10 cellular contexts compared by ENCODE assay signal in genomic region chr4:158782539-158783360, GRCh38. TPM values are rescaled to one million over a fixed set of nuclear protein-coding genes. Genes with fewer than 3 reads are reported as not detected.
A peak's percentile ranks its signal among the peaks of the same experiment; 100 is the strongest.
DNase-seq lines count a peak whose midpoint lies in the region; ATAC-seq, FAIRE-seq and TF ChIP-seq lines count a peak whose summit lies in the region.
"Had no signal": no experiment of that assay in that cellular context is flagged by ENCODE, and none has a peak within 500 bp of the region (broad histone marks: within the 10 kb centered on the region; RNA-seq: fewer than 3 reads in every experiment).

No MANE protein-coding gene starts in this region.

- H3K36me3 ChIP-seq in bronchial epithelial cell (ENCODE audit: control insufficient read depth, insufficient read depth, low read length) (no peaks in the 10 kb centered on the region), BE2C (no peaks in the 10 kb centered on the region)
- H3K36me3 ChIP-seq: neutrophil had no signal

- H3K4me1 Mint-ChIP-seq in nephron, result peaks cover 69% of the 10 kb centered on the region

- no peaks in the 10 kb centered on the region for H3K27me3 Mint-ChIP-seq in nephron (ENCODE audit: low read depth)

- H3K4me3 ChIP-seq in bronchial epithelial cell (ENCODE audit: low read depth, low read length), result no peak overlapping the region
- no peak overlapping the region for H3K4me3 ChIP-seq in BE2C (ENCODE audit: low read depth, low read length)

- H3K36me3 Mint-ChIP-seq in nephron (ENCODE audit: low read depth), result no peaks in the 10 kb centered on the region

- DNase-seq in GM18507 (ENCODE audit: extremely low spot score, insufficient read length, low read depth) (no peak), bronchial epithelial cell (ENCODE audit: low read depth) (peak; percentile 75), BE2C (no peak), SIG-M5 (lab: John Stamatoyannopoulos, UW) (no peak)
- DNase-seq: activated T-cell treated with anti-CD3 and anti-CD28 coated beads, Interleukin-2, amount 50 U/mL, for 72 hours had no signal

- FAIRE-seq in GM18507 (lab: Jason Lieb, UNC) (peak; percentile 44), bronchial epithelial cell (lab: Jason Lieb, UNC) (no peak)

- peak overlapping the region; percentile 11 to 37 (median 22) for H3K4me3 Mint-ChIP-seq in nephron
- H3K4me3 Mint-ChIP-seq: activated T-cell treated with anti-CD3 and anti-CD28 coated beads, Interleukin-2, amount 50 U/mL, for 72 hours had no signal

- H3K9me3 Mint-ChIP-seq in nephron, result no peaks in the 10 kb centered on the region
- H3K9me3 Mint-ChIP-seq: activated T-cell treated with anti-CD3 and anti-CD28 coated beads, Interleukin-2, amount 50 U/mL, for 72 hours had no signal

- H3K27ac Mint-ChIP-seq in nephron, result peak overlapping the region; percentile 78 to 92 (median 92)
- H3K27ac Mint-ChIP-seq: activated T-cell treated with anti-CD3 and anti-CD28 coated beads, Interleukin-2, amount 50 U/mL, for 72 hours had no signal

- H3K27me3 ChIP-seq in bronchial epithelial cell (ENCODE audit: control insufficient read depth, insufficient read depth, low read length), result no peaks in the 10 kb centered on the region
- H3K27me3 ChIP-seq in BE2C, result no peaks in the 10 kb centered on the region
- H3K27me3 ChIP-seq: neutrophil had no signal

- H3K4me1 ChIP-seq in BE2C, result peaks cover 7% of the 10 kb centered on the region

- ATAC-seq in HG03108 (IDR thresholded peaks at IDR 0.05; ENCODE audit: unreplicated experiment) (peak; percentile 34), GM19328 (IDR thresholded peaks at IDR 0.05; ENCODE audit: unreplicated experiment) (no peak), HG03175 (IDR thresholded peaks at IDR 0.05; ENCODE audit: unreplicated experiment) (no peak)

- TF ChIP-seq CTCF in bronchial epithelial cell (IDR thresholded peaks at IDR 0.05; ENCODE audit: insufficient read depth, low read length, severe bottlenecking) (no peak), nephron (IDR thresholded peaks at IDR 0.05; ENCODE audit: unreplicated experiment in 3 of 3) (no peak), BE2C (IDR thresholded peaks at IDR 0.05; ENCODE audit: low read depth, low read length) (no peak)

- H3K9me3 ChIP-seq in BE2C, result no peaks in the 10 kb centered on the region
- H3K9me3 ChIP-seq: neutrophil had no signal

RNA-seq across cellular contexts. Expression of gene FNIP2, which starts 13.9 kb away (rescaled TPM):
- 16.5 and 16.6 TPM in 2 replicates for total RNA-seq in bronchial epithelial cell
- 27.3 TPM for polyA plus RNA-seq in BE2C (2012; ENCODE audit: insufficient read depth, insufficient read length, low read depth)

RNA-seq across cellular contexts. Expression of gene PPID, which starts 59.6 kb away (rescaled TPM):
- total RNA-seq in bronchial epithelial cell, result 16.3 and 18.1 TPM in 2 replicates
- 35.6 TPM for polyA plus RNA-seq in BE2C (2012; ENCODE audit: insufficient read depth, insufficient read length, low read depth)
